Comparison of ENCODE assay signal across 8 cellular contexts in the genomic region with DNA sequence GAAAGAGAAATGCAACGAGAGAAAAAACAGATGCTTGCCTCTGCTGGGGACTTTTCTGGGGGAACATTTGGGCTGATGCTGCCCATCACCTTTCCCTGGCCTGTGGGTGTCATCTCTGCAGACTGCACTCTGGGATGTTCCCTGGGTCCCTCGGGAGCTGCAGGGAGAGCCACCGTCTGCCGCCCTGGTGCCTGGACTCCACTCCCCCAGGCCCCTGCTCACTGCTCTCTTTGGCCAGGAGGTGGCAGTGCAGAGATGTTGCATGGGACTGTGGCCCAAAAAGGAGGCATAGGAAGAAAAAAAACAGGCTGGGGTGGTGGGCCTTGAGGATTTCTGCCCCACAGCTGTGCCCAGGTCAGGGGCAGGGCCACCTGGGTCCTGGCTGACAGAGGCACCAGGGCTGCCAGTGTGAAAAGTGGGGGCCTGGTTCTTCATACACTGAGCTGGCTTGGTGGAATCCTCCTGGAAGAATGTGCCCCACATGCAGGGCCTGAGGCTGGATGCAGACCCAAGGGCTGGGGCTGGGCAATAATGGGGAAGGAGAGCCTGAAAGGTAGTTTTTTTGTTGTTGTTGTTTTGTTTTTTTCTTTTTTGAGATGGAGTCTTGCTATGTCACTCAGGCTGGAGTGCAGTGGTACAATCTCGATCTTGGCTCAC.
A peak's percentile ranks its signal among the peaks of the same experiment; 100 is the strongest.
DNase-seq lines count a peak whose midpoint lies in the region; ATAC-seq and TF ChIP-seq lines count a peak whose summit lies in the region.

No MANE protein-coding gene starts in this region.

- no peak overlapping the region for H3K27ac ChIP-seq in AG04450 (ENCODE audit: low read depth, low read length)
- H3K27ac ChIP-seq in RWPE1: no peak overlapping the region
- H3K27ac ChIP-seq in liver (ENCODE audit: low read depth in 1 of 2, low read length in 2 of 2): no peak overlapping the region
- no peak overlapping the region for H3K27ac ChIP-seq in thoracic aorta

- in situ Hi-C loops in GM13976 (cut with MboI; ENCODE audit: low sequenced_read_pairs, unreplicated experiment): no loop called here

- DNase-seq in AG04450 (ENCODE audit: low read depth, low spot score): no peak
- DNase-seq in GM13976 (ENCODE audit: low spot score): peak; percentile 73
- peak; percentile 39 for DNase-seq in RWPE1 (ENCODE audit: low spot score)
- DNase-seq in cardiac fibroblast (ENCODE audit: low read depth in 2 of 2): peak; percentile 51 to 55
- no peak for DNase-seq in thoracic aorta (ENCODE audit: low spot score)

- TF ChIP-seq CTCF in AG04450 (IDR thresholded peaks at IDR 0.05; ENCODE audit: low read depth, low read length): peak; percentile 78
- TF ChIP-seq CTCF in GM13976 (IDR thresholded peaks at IDR 0.05; ENCODE audit: borderline replicate concordance, control extremely low read depth, extremely low read depth, insufficient read depth, missing control alignments): peak; percentile 75
- peak; percentile 63 for TF ChIP-seq CTCF in RWPE1 (conservative IDR thresholded peaks at IDR 0.05; ENCODE audit: low read depth)
- TF ChIP-seq CTCF in cardiac fibroblast (IDR thresholded peaks at IDR 0.05; ENCODE audit: low read depth, low read length): peak; percentile 88
- TF ChIP-seq CTCF in liver (IDR thresholded peaks at IDR 0.05; ENCODE audit: low read depth, low read length, missing input control): peak; percentile 45
- TF ChIP-seq CTCF in thoracic aorta (IDR thresholded peaks at IDR 0.05): peak; percentile 36

- no peak overlapping the region for H3K9ac ChIP-seq in liver (ENCODE audit: low read depth in 1 of 2, low read length in 2 of 2)

- H3K9me3 ChIP-seq in AG04450 (ENCODE audit: control insufficient read depth, insufficient read depth, low read length) (no peaks in the 10 kb centered on the region; the same call in 1 of the 2 replicates), liver (ENCODE audit: control insufficient read depth in 4 of 4, low read length in 3 of 4) (no peaks in the 10 kb centered on the region), thoracic aorta (no peaks in the 10 kb centered on the region)

- WGBS in liver: 41% methylated on average over 5 of the region's 5 CpGs

- peak; percentile 47 to 76 for TF ChIP-seq RAD21 in liver (IDR thresholded peaks at IDR 0.05)

- no peaks in the 10 kb centered on the region for H3K4me1 ChIP-seq in liver (ENCODE audit: control insufficient read depth in 4 of 4, insufficient read depth in 4 of 4, low read length in 3 of 4)
- no peaks in the 10 kb centered on the region for H3K4me1 ChIP-seq in thoracic aorta (ENCODE audit: control insufficient read depth in 1 of 2, low read depth in 2 of 2)

- H3K4me3 ChIP-seq in AG04450 (ENCODE audit: low read depth, low read length): peak overlapping the region; percentile 22; the same call in 1 of the 2 replicates
- no peak overlapping the region for H3K4me3 ChIP-seq in cardiac fibroblast (replicated peaks in 1 of 2; ENCODE audit: low read depth in 2 of 2, low read length in 2 of 2)
- no peak overlapping the region for H3K4me3 ChIP-seq in liver (ENCODE audit: low read depth in 1 of 3, low read length in 3 of 3)
- H3K4me3 ChIP-seq in thoracic aorta: no peak overlapping the region

- CTCF ChIA-PET in AG04450 (lab: Charles Lee): interaction anchor here (0.6 to 1.7 kb wide), 15 partner anchors 8 to 946 kb away, joined by 3 to 6 read pairs (median 3); no protein-coding TSS in a partner anchor
- CTCF ChIA-PET in RWPE1 (lab: Yijun Ruan, JAX): interaction anchor here (0.6 to 1.7 kb wide), 8 partner anchors 8 to 1493 kb away, joined by 3 to 4 read pairs (median 3); no protein-coding TSS in a partner anchor

- peak; percentile 71 for ATAC-seq in HG03103 (IDR thresholded peaks at IDR 0.05; ENCODE audit: low read depth, unreplicated experiment)
- no peak for ATAC-seq in thoracic aorta (ENCODE audit: insufficient number of reproducible peaks, low FRiP score, low read depth)
- ATAC-seq in HG03025 (IDR thresholded peaks at IDR 0.05; ENCODE audit: low FRiP score, unreplicated experiment): no peak

- H3K27me3 ChIP-seq in AG04450 (ENCODE audit: control insufficient read depth, insufficient read depth, low read length) (no peaks in the 10 kb centered on the region), liver (ENCODE audit: control insufficient read depth in 4 of 4, insufficient read depth in 4 of 4, low read length in 3 of 4) (no peaks in the 10 kb centered on the region), thoracic aorta (replicated peaks; ENCODE audit: insufficient read depth) (no peaks in the 10 kb centered on the region)

- H3K36me3 ChIP-seq in liver (ENCODE audit: control insufficient read depth in 4 of 4, insufficient read depth in 3 of 4, low read depth in 1 of 4, low read length in 3 of 4) (no peaks in the 10 kb centered on the region), thoracic aorta (no peaks in the 10 kb centered on the region)

- POLR2A ChIA-PET in AG04450 (lab: Yijun Ruan, JAX) (no interaction called here), RWPE1 (lab: Yijun Ruan, JAX; ENCODE audit: low non-redundant PET) (no interaction called here)

TF ChIP-seq in liver, 16 proteins besides CTCF, POLR2A, EP300 and RAD21:
- TF ChIP-seq, protein P1, sequence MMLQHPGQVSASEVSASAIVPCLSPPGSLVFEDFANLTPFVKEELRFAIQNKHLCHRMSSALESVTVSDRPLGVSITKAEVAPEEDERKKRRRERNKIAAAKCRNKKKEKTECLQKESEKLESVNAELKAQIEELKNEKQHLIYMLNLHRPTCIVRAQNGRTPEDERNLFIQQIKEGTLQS (IDR thresholded peaks at IDR 0.05): no peak

Comparison
In these comparisons a context has a peak if more than half of its experiments do, and no peak if none do; other contexts are left out.
1. DNase-seq: peak in GM13976 (single experiment), RWPE1 (single experiment) and cardiac fibroblast (2 of 2); none in AG04450 (single experiment) and thoracic aorta (single experiment).
2. CTCF ChIP-seq: peak in every context shown above with its lines; median percentile 88 in cardiac fibroblast; 78 in AG04450; 75 in GM13976; 63 in RWPE1; 45 in liver; 36 in thoracic aorta.